In genomic region chr14:94831085-94831484, GRCh38 we compare ENCODE assay signal across 29 cellular contexts.
"Had no signal": no experiment of that assay in that cellular context is flagged by ENCODE, and none has a peak within 500 bp of the region (broad histone marks: within the 10 kb centered on the region; RNA-seq: fewer than 3 reads in every experiment).

No MANE protein-coding gene starts in this region.

- H3K4me2 ChIP-seq: hepatocyte had no signal

- H3K36me3 ChIP-seq: colonic mucosa, esophagus muscularis mucosa, esophagus squamous epithelium, gastrocnemius medialis, gastroesophageal sphincter, heart left ventricle, heart right ventricle had no signal

- FAIRE-seq: colon, endometrium, endothelial cell of umbilical vein, frontal cortex had no signal

- H3K4me3 Mint-ChIP-seq: dendritic cell treated with granulocyte-macrophage colony-stimulating factor and Interleukin-4, amounts not matched to agents 40 ng/mL and 50 ng/mL, for 4 days; effector memory CD8-positive, alpha-beta T cell; endodermal cell had no signal

- H3K27ac ChIP-seq: colonic mucosa, coronary artery, dorsolateral prefrontal cortex, epithelial cell of prostate, esophagus muscularis mucosa, esophagus squamous epithelium, gastrocnemius medialis, gastroesophageal sphincter, heart left ventricle, heart right ventricle, hepatocyte had no signal

- H3K9me3 ChIP-seq: colonic mucosa, esophagus muscularis mucosa, esophagus squamous epithelium, gastrocnemius medialis, gastroesophageal sphincter had no signal

- H3K4me3 ChIP-seq: colonic mucosa, coronary artery, dorsolateral prefrontal cortex, esophagus muscularis mucosa, esophagus squamous epithelium, gastrocnemius medialis, gastroesophageal sphincter, heart left ventricle, heart right ventricle, hepatocyte had no signal

- H3K9me3 Mint-ChIP-seq: dendritic cell treated with granulocyte-macrophage colony-stimulating factor and Interleukin-4, amounts not matched to agents 40 ng/mL and 50 ng/mL, for 4 days; effector memory CD8-positive, alpha-beta T cell had no signal

- H3K4me1 Mint-ChIP-seq: endodermal cell had no signal

- ATAC-seq: effector memory CD8-positive, alpha-beta T cell; esophagus mucosa; gastrocnemius medialis; gastroesophageal sphincter; heart left ventricle; heart right ventricle had no signal

- H3K27ac Mint-ChIP-seq: dendritic cell treated with granulocyte-macrophage colony-stimulating factor and Interleukin-4, amounts not matched to agents 40 ng/mL and 50 ng/mL, for 4 days; effector memory CD8-positive, alpha-beta T cell; endodermal cell had no signal

- H3K27me3 ChIP-seq: colonic mucosa, dorsolateral prefrontal cortex, esophagus muscularis mucosa, esophagus squamous epithelium, gastrocnemius medialis, gastroesophageal sphincter, heart left ventricle, heart right ventricle, hepatocyte had no signal

- DNase-seq: colonic mucosa; cortex of kidney; dermis blood vessel endothelial cell; dorsolateral prefrontal cortex; effector CD4-positive, alpha-beta T cell; effector CD8-positive, alpha-beta T cell; effector memory CD4-positive, alpha-beta T cell; effector memory CD8-positive, alpha-beta T cell; endodermal cell; erythroblast; esophagus squamous epithelium; foreskin fibroblast; foreskin melanocyte; gastrocnemius medialis; glutamatergic neuron; head of caudate nucleus; heart left ventricle; heart right ventricle had no signal

- H3K4me1 ChIP-seq: colonic mucosa, esophagus squamous epithelium, gastrocnemius medialis had no signal

- H3K27me3 Mint-ChIP-seq: dendritic cell treated with granulocyte-macrophage colony-stimulating factor and Interleukin-4, amounts not matched to agents 40 ng/mL and 50 ng/mL, for 4 days had no signal
